In the genomic region with DNA sequence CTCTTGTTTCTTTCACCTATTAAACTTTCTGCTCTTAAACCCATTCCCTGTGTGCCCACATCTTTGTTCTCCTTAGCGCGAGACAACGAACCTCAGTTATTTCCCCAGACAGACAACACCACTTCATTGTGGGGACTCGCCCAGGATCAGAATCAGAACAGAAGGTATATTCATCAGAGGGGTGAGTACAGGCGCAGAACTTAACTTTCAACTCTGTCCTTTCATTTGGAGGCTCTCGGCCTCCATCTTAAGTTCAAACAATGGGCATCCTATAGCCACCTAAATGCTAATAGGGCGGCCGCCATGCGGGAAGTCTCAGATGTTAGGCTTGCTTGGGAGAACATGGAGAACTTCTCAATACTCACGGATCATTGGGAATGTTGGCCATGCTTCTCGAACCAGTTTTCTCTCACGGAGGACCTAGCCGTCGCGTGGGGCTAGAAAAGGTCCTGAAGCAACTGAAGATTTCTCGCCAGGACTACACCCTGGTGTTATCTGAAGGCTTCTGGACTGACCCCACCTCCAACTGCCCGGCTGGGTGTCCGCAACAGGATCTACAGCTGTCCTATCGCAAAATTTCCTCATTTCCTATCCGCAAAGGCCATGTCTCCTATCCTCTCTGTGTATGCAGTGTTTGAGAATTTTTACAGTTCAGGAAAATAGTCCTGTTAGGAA, we compare ENCODE assay signal across 12 cellular contexts. TPM values are rescaled to one million over a fixed set of nuclear protein-coding genes. Genes with fewer than 3 reads are reported as not detected.
DNase-seq lines count a peak whose midpoint lies in the region; ATAC-seq, FAIRE-seq and TF ChIP-seq lines count a peak whose summit lies in the region.
"Had no signal": no experiment of that assay in that cellular context is flagged by ENCODE, and none has a peak within 500 bp of the region (broad histone marks: within the 10 kb centered on the region; RNA-seq: fewer than 3 reads in every experiment).

No MANE protein-coding gene starts in this region.

- no peaks in the 10 kb centered on the region for H4K20me1 ChIP-seq in K562 (replicated peaks; ENCODE audit: control insufficient read depth, insufficient read depth, low read length)

- peak; percentile 65 for FAIRE-seq in K562 (lab: Jason Lieb, UNC)

- H3K36me3 ChIP-seq in ACC112 (ENCODE audit: insufficient read depth, low read length) (no peaks in the 10 kb centered on the region), K562 (ENCODE audit: control insufficient read depth, insufficient read depth, low read length) (no peaks in the 10 kb centered on the region), iPS-18a (ENCODE audit: control insufficient read depth, low read depth, low read length) (no peaks in the 10 kb centered on the region)
- H3K36me3 ChIP-seq: upper lobe of right lung had no signal

- no peak for TF ChIP-seq RAD21 in K562 (CRISPR knock-in tag; conservative IDR thresholded peaks at IDR 0.05 in 1 of 2, IDR thresholded peaks at IDR 0.05 in 1 of 2)

- no peaks in the 10 kb centered on the region for H3K27me3 ChIP-seq in ACC112 (ENCODE audit: insufficient read depth, low read length)
- H3K27me3 ChIP-seq in K562 (ENCODE audit: control insufficient read depth in 2 of 2, insufficient read depth in 2 of 2, low read length in 2 of 2), result peaks cover 0 to 3% of the 10 kb centered on the region in 2 experiments; a peak in 2 of 5 replicates
- no peaks in the 10 kb centered on the region for H3K27me3 ChIP-seq in iPS-18a (ENCODE audit: control insufficient read depth, insufficient read depth, low read length)
- H3K27me3 ChIP-seq: upper lobe of right lung had no signal

- no peaks in the 10 kb centered on the region for H3K9me1 ChIP-seq in K562 (ENCODE audit: control insufficient read depth, insufficient read depth, low read length)

- H3K27ac ChIP-seq in ACC112 (ENCODE audit: low read depth, low read length) (no peak overlapping the region), K562 (ENCODE audit: extremely low read depth, low read depth, low read length) (no peak overlapping the region; the same call in 2 of the 3 replicates), iPS-18a (ENCODE audit: low read length) (no peak overlapping the region)
- H3K27ac ChIP-seq: upper lobe of right lung had no signal

- 52% methylated on average over 18 of the region's 20 CpGs for WGBS in K562 (ENCODE audit: insufficient coverage, low coverage, missing lambda C conversion rate)

- peak in 1 of 4 experiments; percentile 27 for DNase-seq in K562 (ENCODE audit: extremely low read depth in 1 of 4, low spot score in 3 of 4)
- no peak for DNase-seq in activated CD8-positive, alpha-beta memory T cell treated with anti-CD3 and anti-CD28 coated beads for 24 hours
- DNase-seq in NCI-H226, result no peak
- DNase-seq: upper lobe of right lung had no signal

- no peak for TF ChIP-seq EP300 in K562 (IDR thresholded peaks at IDR 0.05; ENCODE audit: low read length)

- H3K79me2 ChIP-seq in ACC112 (ENCODE audit: control insufficient read depth, insufficient read depth, low read length, unreplicated experiment) (peaks cover 2% of the 10 kb centered on the region), K562 (ENCODE audit: control insufficient read depth, insufficient read depth, low read length) (no peaks in the 10 kb centered on the region)

- H3K4me1 ChIP-seq in ACC112 (ENCODE audit: control insufficient read depth, insufficient read depth, low read length, unreplicated experiment) (no peaks in the 10 kb centered on the region), K562 (replicated peaks in 1 of 2; ENCODE audit: control insufficient read depth in 2 of 2, insufficient read depth in 2 of 2, low read length in 2 of 2) (peaks cover 0 to 3% of the 10 kb centered on the region in 2 experiments; a peak in 2 of 5 replicates), iPS-18a (ENCODE audit: control insufficient read depth, low read depth, low read length) (no peaks in the 10 kb centered on the region)
- H3K4me1 ChIP-seq: upper lobe of right lung had no signal

- H3K4me3 ChIP-seq in ACC112 (ENCODE audit: low read depth, low read length) (peak overlapping the region; percentile 69), K562 (no peak overlapping the region), iPS-18a (ENCODE audit: low read length) (peak overlapping the region; percentile 52)
- H3K4me3 ChIP-seq: upper lobe of right lung had no signal

- H2AFZ ChIP-seq in ACC112 (ENCODE audit: low read length, unreplicated experiment) (peak overlapping the region; percentile 65), K562 (ENCODE audit: low read depth, low read length) (peak overlapping the region; percentile 80)

- POLR2A ChIA-PET in K562 (lab: Yijun Ruan, JAX), result interaction anchor here (0.6 kb wide), 1 partner anchor 19 kb away, joined by 3 read pairs; no protein-coding TSS in a partner anchor

- intact Hi-C loops in K562 (cut with micrococcal nuclease), result loop anchor here (1.0 to 5.0 kb wide), 6 partner anchors 102 to 912 kb away; partner anchors contain the start of gene CHEK1

- ATAC-seq in HG03378 (IDR thresholded peaks at IDR 0.05; ENCODE audit: unreplicated experiment) (peak; percentile 14), K562 (peak; percentile 80), GM18867 (IDR thresholded peaks at IDR 0.05; ENCODE audit: unreplicated experiment) (no peak), HG02642 (IDR thresholded peaks at IDR 0.05; ENCODE audit: poor library complexity, unreplicated experiment) (no peak)

- CTCF ChIA-PET in K562 (lab: Yijun Ruan, JAX; ENCODE audit: low intra/inter-chr PET ratio), result interaction anchor here (0.7 kb wide), 1 partner anchor 783 kb away, joined by 3 read pairs; no protein-coding TSS in a partner anchor

- TF ChIP-seq CTCF in K562 (IDR thresholded peaks at IDR 0.05 in 2 of 3, conservative IDR thresholded peaks at IDR 0.05 in 1 of 3; ENCODE audit: insufficient read depth in 2 of 3, low read depth in 1 of 3, low read length in 3 of 3), result no peak

- H3K9ac ChIP-seq in K562 (ENCODE audit: insufficient read depth in 1 of 2, low read depth in 2 of 2, low read length in 2 of 2) (no peak overlapping the region), iPS-18a (ENCODE audit: low read length) (peak overlapping the region; percentile 5)

- H3K9me3 ChIP-seq in K562 (replicated peaks; ENCODE audit: control insufficient read depth, insufficient read depth, low read depth, low read length) (no peaks in the 10 kb centered on the region; the same call in 1 of the 2 replicates), iPS-18a (ENCODE audit: control insufficient read depth, low read depth, low read length) (no peaks in the 10 kb centered on the region)
- H3K9me3 ChIP-seq: upper lobe of right lung had no signal

- BruUV-seq in K562 (replicated peaks; lab: Mats Ljungman, UMichigan), result no TSS peak

- TF ChIP-seq POLR2A in K562 (conservative IDR thresholded peaks at IDR 0.05), result no peak

- peak overlapping the region; percentile 59 for H3K4me2 ChIP-seq in K562 (ENCODE audit: insufficient read depth, low read length)

- in situ Hi-C loops in K562 (cut with MboI), result loop anchor here (10.0 kb wide), 2 partner anchors 319 to 449 kb away; no protein-coding TSS in a partner anchor

RNA-seq across cellular contexts. Expression of gene HYLS1, which starts 13.4 kb away (rescaled TPM):
- total RNA-seq in K562 (2011; cell fraction: chromatin; rRNA removed; ENCODE audit: low replicate concordance), result 1.2 and 2.6 TPM in 2 replicates
- 1.5 and 1.6 TPM in 2 replicates for total RNA-seq in K562 (2011; cell fraction: nucleolus; rRNA removed)
- 1.6 TPM in 2 replicates for total RNA-seq in K562 (2011; cell fraction: nucleoplasm; rRNA removed)
- total RNA-seq in K562 (2014; rRNA removed) (3.3 and 3.8 TPM in 2 replicates), K562 (2014; rRNA removed; fragmentation: Illumina TruSeq; extraction: Trizol) (4.8 and 5.7 TPM in 2 replicates), K562 (2015; rRNA removed; fragmentation: Illumina TruSeq; extraction: Trizol) (5.1 and 5.6 TPM in 2 replicates), K562 (2021) (2.7 and 3.6 TPM in 2 replicates)
- polyA plus RNA-seq in K562 (2011; rRNA removed) (1.1 and 3.2 TPM in 2 replicates), K562 (2014; fragmentation: Illumina TruSeq; extraction: Trizol) (3.8 and 5.1 TPM in 2 replicates), K562 (2014; fragmentation: Nextera tagmentation; extraction: Ambion mirVana) (1 to 10 TPM; 7.4 to 8.2 TPM), K562 (2014; rRNA removed) (3.2 and 4.6 TPM in 2 replicates)
- polyA plus RNA-seq in K562 (2011; cell fraction: cytosol; rRNA removed), result 0.71 and 1.0 TPM in 2 replicates
- polyA plus RNA-seq in K562 (2011; cell fraction: nucleus; rRNA removed), result 0.73 and 1.6 TPM in 2 replicates
- polyA plus RNA-seq in K562 (2012), result 3.0 and 5.3 TPM in 2 replicates
- polyA minus RNA-seq in K562 (2011; rRNA and poly(A)+ RNA removed), result 0.99 and 2.9 TPM in 2 replicates
- polyA minus RNA-seq in K562 (2011; cell fraction: cytosol; rRNA and poly(A)+ RNA removed), result 0.76 TPM in 1 of 2 replicates, not detected in the other
- polyA minus RNA-seq in K562 (2011; cell fraction: nucleus; rRNA and poly(A)+ RNA removed), result 0.44 and 0.67 TPM in 2 replicates

RNA-seq across cellular contexts. Expression of gene PUS3, which starts 29.0 kb away (rescaled TPM):
- 10.6 and 25.6 TPM in 2 replicates for total RNA-seq in K562 (2011; cell fraction: chromatin; rRNA removed; ENCODE audit: low replicate concordance)
- 11.3 and 13.7 TPM in 2 replicates for total RNA-seq in K562 (2011; cell fraction: nucleolus; rRNA removed)
- total RNA-seq in K562 (2011; cell fraction: nucleoplasm; rRNA removed), result 16.8 and 17.2 TPM in 2 replicates
- total RNA-seq in K562 (2014; rRNA removed), result 16.4 and 18.4 TPM in 2 replicates
- total RNA-seq in K562 (2014; rRNA removed; fragmentation: Illumina TruSeq; extraction: Trizol), result 40.6 and 46.2 TPM in 2 replicates
- total RNA-seq in K562 (2015; rRNA removed; fragmentation: Illumina TruSeq; extraction: Trizol), result 28.4 and 35.9 TPM in 2 replicates
- total RNA-seq in K562 (2021), result 19.1 and 22.5 TPM in 2 replicates
- polyA plus RNA-seq in K562 (2011; rRNA removed), result 7.8 and 16.5 TPM in 2 replicates
- 7.4 and 7.9 TPM in 2 replicates for polyA plus RNA-seq in K562 (2011; cell fraction: cytosol; rRNA removed)
- polyA plus RNA-seq in K562 (2011; cell fraction: nucleus; rRNA removed), result 6.6 and 7.6 TPM in 2 replicates
- polyA plus RNA-seq in K562 (2012), result 14.0 and 26.5 TPM in 2 replicates
- polyA plus RNA-seq in K562 (2014; fragmentation: Illumina TruSeq; extraction: Trizol), result 25.9 and 39.0 TPM in 2 replicates
- polyA plus RNA-seq in K562 (2014; fragmentation: Nextera tagmentation; extraction: Ambion mirVana), result 10 to 100 TPM; 39.6 to 49.2 TPM
- 15.6 and 25.4 TPM in 2 replicates for polyA plus RNA-seq in K562 (2014; rRNA removed)
- 18.8 and 25.5 TPM in 2 replicates for polyA minus RNA-seq in K562 (2011; rRNA and poly(A)+ RNA removed)
- polyA minus RNA-seq in K562 (2011; cell fraction: cytosol; rRNA and poly(A)+ RNA removed), result 7.5 and 8.6 TPM in 2 replicates
- 4.8 and 5.3 TPM in 2 replicates for polyA minus RNA-seq in K562 (2011; cell fraction: nucleus; rRNA and poly(A)+ RNA removed)

RNA-seq across cellular contexts. Expression of gene DDX25, which starts 30.3 kb away (rescaled TPM):
- total RNA-seq in K562 (2011; cell fraction: chromatin; rRNA removed; ENCODE audit: low replicate concordance), result not detected in 2 replicates
- not detected in 2 replicates for total RNA-seq in K562 (2011; cell fraction: nucleolus; rRNA removed)
- not detected in 2 replicates for total RNA-seq in K562 (2011; cell fraction: nucleoplasm; rRNA removed)
- total RNA-seq in K562 (2014; rRNA removed) (not detected in 2 replicates), K562 (2014; rRNA removed; fragmentation: Illumina TruSeq; extraction: Trizol) (not detected in 2 replicates), K562 (2015; rRNA removed; fragmentation: Illumina TruSeq; extraction: Trizol) (not detected in 2 replicates), K562 (2021) (not detected in 2 replicates)
- polyA plus RNA-seq in K562 (2011; rRNA removed) (not detected in 2 replicates), K562 (2014; fragmentation: Illumina TruSeq; extraction: Trizol) (not detected in 2 replicates), K562 (2014; fragmentation: Nextera tagmentation; extraction: Ambion mirVana) (not detected), K562 (2014; rRNA removed) (not detected in 2 replicates)
- polyA plus RNA-seq in K562 (2011; cell fraction: cytosol; rRNA removed), result not detected in 2 replicates
- not detected in 2 replicates for polyA plus RNA-seq in K562 (2011; cell fraction: nucleus; rRNA removed)
- not detected in 2 replicates for polyA plus RNA-seq in K562 (2012)
- not detected in 2 replicates for polyA minus RNA-seq in K562 (2011; rRNA and poly(A)+ RNA removed)
- not detected in 2 replicates for polyA minus RNA-seq in K562 (2011; cell fraction: cytosol; rRNA and poly(A)+ RNA removed)
- polyA minus RNA-seq in K562 (2011; cell fraction: nucleus; rRNA and poly(A)+ RNA removed), result not detected in 2 replicates
- total RNA-seq: esophagus mucosa had no signal

RNA-seq across cellular contexts. Expression of gene PATE4, which starts 40.9 kb away (rescaled TPM):
- total RNA-seq in K562 (2011; cell fraction: chromatin; rRNA removed; ENCODE audit: low replicate concordance), result not detected in 2 replicates
- total RNA-seq in K562 (2011; cell fraction: nucleolus; rRNA removed), result not detected in 2 replicates
- total RNA-seq in K562 (2011; cell fraction: nucleoplasm; rRNA removed), result not detected in 2 replicates
- total RNA-seq in K562 (2014; rRNA removed), result not detected in 2 replicates
- not detected in 2 replicates for total RNA-seq in K562 (2014; rRNA removed; fragmentation: Illumina TruSeq; extraction: Trizol)
- total RNA-seq in K562 (2015; rRNA removed; fragmentation: Illumina TruSeq; extraction: Trizol), result not detected in 2 replicates
- total RNA-seq in K562 (2021), result not detected in 2 replicates
- polyA plus RNA-seq in K562 (2011; rRNA removed), result not detected in 2 replicates
- not detected in 2 replicates for polyA plus RNA-seq in K562 (2011; cell fraction: cytosol; rRNA removed)
- not detected in 2 replicates for polyA plus RNA-seq in K562 (2011; cell fraction: nucleus; rRNA removed)
- polyA plus RNA-seq in K562 (2012), result not detected in 2 replicates
- polyA plus RNA-seq in K562 (2014; fragmentation: Illumina TruSeq; extraction: Trizol), result not detected in 2 replicates
- not detected for polyA plus RNA-seq in K562 (2014; fragmentation: Nextera tagmentation; extraction: Ambion mirVana)
- polyA plus RNA-seq in K562 (2014; rRNA removed), result not detected in 2 replicates
- not detected in 2 replicates for polyA minus RNA-seq in K562 (2011; rRNA and poly(A)+ RNA removed)
- polyA minus RNA-seq in K562 (2011; cell fraction: cytosol; rRNA and poly(A)+ RNA removed), result not detected in 2 replicates
- not detected in 2 replicates for polyA minus RNA-seq in K562 (2011; cell fraction: nucleus; rRNA and poly(A)+ RNA removed)
- total RNA-seq: activated CD8-positive, alpha-beta memory T cell treated with anti-CD3 and anti-CD28 coated beads, Interleukin-2, amount 10 ng/mL, durations not matched to agents 7 days and 5 days; esophagus mucosa; mucosa of gallbladder; upper lobe of right lung had no signal

Comparison
In these comparisons a context has a peak if more than half of its experiments do, and no peak if none do; other contexts are left out.
1. ATAC-seq: peak in HG03378 (single experiment) and K562 (single experiment); none in GM18867 (single experiment) and HG02642 (single experiment).